8 cellular contexts compared by ENCODE assay signal in genomic region chrX:39907964-39908616, GRCh38.
DNase-seq lines count a peak whose midpoint lies in the region; ATAC-seq and TF ChIP-seq lines count a peak whose summit lies in the region.

No MANE protein-coding gene starts in this region.

- H3K9me3 ChIP-seq in upper lobe of left lung = peaks cover 0 to 4% (median 0%) of the 10 kb centered on the region in 4 donors

- TF ChIP-seq POLR2A in upper lobe of left lung (IDR thresholded peaks at IDR 0.05) = no peak

- peaks cover 5 to 16% (median 9%) of the 10 kb centered on the region in 4 donors for H3K4me1 ChIP-seq in upper lobe of left lung

- peak overlapping the region in 3 of 4 donors; percentile 30 to 69 (median 49) for H3K27ac ChIP-seq in upper lobe of left lung

- no peaks in the 10 kb centered on the region for H3K27me3 ChIP-seq in upper lobe of left lung

- no peak for TF ChIP-seq CTCF in upper lobe of left lung (IDR thresholded peaks at IDR 0.05)

- no peaks in the 10 kb centered on the region for H3K36me3 ChIP-seq in upper lobe of left lung

- peak; percentile 5 for DNase-seq in activated CD4-positive, alpha-beta T cell treated with anti-CD3 and anti-CD28 coated beads for 48 hours
- DNase-seq in activated CD4-positive, alpha-beta T cell treated with anti-CD3 and anti-CD28 coated beads for 1 hour = no peak
- DNase-seq in astrocyte of the hippocampus (ENCODE audit: low read depth, low spot score) = peak; percentile 92
- DNase-seq in kidney glomerular epithelial cell (lab: John Stamatoyannopoulos, UW) = peak; percentile 62
- DNase-seq in upper lobe of left lung = peak; percentile 63 to 82
- DNase-seq in KG1 (lab: John Stamatoyannopoulos, UW) = no peak
- DNase-seq in NCI-H524 (lab: John Stamatoyannopoulos, UW) = no peak

- WGBS in upper lobe of left lung, 2 donors = 48 to 63% methylated on average over 5 to 14 of the region's 14 CpGs

- TF ChIP-seq EP300 in upper lobe of left lung (IDR thresholded peaks at IDR 0.05) = no peak

- ATAC-seq in upper lobe of left lung (ENCODE audit: low FRiP score in 2 of 2) (peak; percentile 78 to 81), HG03039 (IDR thresholded peaks at IDR 0.05; ENCODE audit: unreplicated experiment) (no peak)

- H3K4me3 ChIP-seq in upper lobe of left lung = no peak overlapping the region

Comparison
In these comparisons a context has a peak if more than half of its experiments do, and no peak if none do; other contexts are left out.
1. DNase-seq: peak in activated CD4-positive, alpha-beta T cell treated with anti-CD3 and anti-CD28 coated beads for 48 hours (single experiment), astrocyte of the hippocampus (single experiment), kidney glomerular epithelial cell (single experiment) and upper lobe of left lung (2 of 2); none in activated CD4-positive, alpha-beta T cell treated with anti-CD3 and anti-CD28 coated beads for 1 hour (single experiment), KG1 (single experiment) and NCI-H524 (0 of 2).